In the genomic region with DNA sequence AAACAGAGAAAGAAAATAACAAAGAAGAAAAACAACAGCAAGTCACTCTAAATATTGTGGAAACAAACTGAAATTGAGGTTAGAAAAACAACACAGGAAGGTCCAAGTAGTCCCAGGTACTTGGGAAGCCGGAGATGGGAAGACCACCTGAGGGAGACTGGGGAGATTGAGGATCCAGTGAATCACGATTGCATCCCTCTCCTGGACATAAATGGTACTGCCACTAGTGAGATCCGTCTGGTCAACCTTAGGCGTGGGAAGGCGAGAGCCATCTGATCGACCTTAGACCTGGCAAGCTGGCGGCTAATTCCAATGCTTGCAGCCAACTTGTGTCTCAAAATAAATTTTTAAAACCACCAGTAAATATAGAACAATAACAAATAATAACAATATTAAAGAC, we compare ENCODE assay signal across 10 cellular contexts.
DNase-seq lines count a peak whose midpoint lies in the region; ATAC-seq and TF ChIP-seq lines count a peak whose summit lies in the region.
"Had no signal": no experiment of that assay in that cellular context is flagged by ENCODE, and none has a peak within 500 bp of the region (broad histone marks: within the 10 kb centered on the region; RNA-seq: fewer than 3 reads in every experiment).

No MANE protein-coding gene starts in this region.

- peaks cover 5% of the 10 kb centered on the region for H3K4me1 Mint-ChIP-seq in T-helper 2 cell treated with Interferon-gamma antibody and Interleukin-4, amounts not matched to agents 5 μg/mL and 100 μg/mL, for 36 hours (ENCODE audit: low read depth)

- no peak for TF ChIP-seq EP300 in ovary (IDR thresholded peaks at IDR 0.05)

- H3K27ac ChIP-seq in foreskin keratinocyte: no peak overlapping the region
- no peak overlapping the region for H3K27ac ChIP-seq in ovary

- peak; percentile 18 for TF ChIP-seq CTCF in GM06990 (IDR thresholded peaks at IDR 0.05; ENCODE audit: insufficient read depth, low read length, poor library complexity, severe bottlenecking)
- peak; percentile 24 for TF ChIP-seq CTCF in foreskin keratinocyte (conservative IDR thresholded peaks at IDR 0.05)
- no peak for TF ChIP-seq CTCF in GM13976 (IDR thresholded peaks at IDR 0.05; ENCODE audit: borderline replicate concordance, control extremely low read depth, extremely low read depth, insufficient read depth, missing control alignments)
- TF ChIP-seq CTCF in ovary (IDR thresholded peaks at IDR 0.05): no peak

- H3K4me3 ChIP-seq in GM06990 (replicated peaks; ENCODE audit: low read depth, low read length) (no peak overlapping the region), ovary (no peak overlapping the region)

- H3K9me3 Mint-ChIP-seq in T-helper 2 cell treated with Interferon-gamma antibody and Interleukin-4, amounts not matched to agents 5 μg/mL and 100 μg/mL, for 36 hours: peaks cover 89% of the 10 kb centered on the region

- TF ChIP-seq POLR2A in ovary (IDR thresholded peaks at IDR 0.05): no peak

- no peaks in the 10 kb centered on the region for H3K4me1 ChIP-seq in foreskin keratinocyte
- no peaks in the 10 kb centered on the region for H3K4me1 ChIP-seq in ovary (ENCODE audit: insufficient read depth)

- H3K36me3 Mint-ChIP-seq in T-helper 2 cell treated with Interferon-gamma antibody and Interleukin-4, amounts not matched to agents 5 μg/mL and 100 μg/mL, for 36 hours (ENCODE audit: low read depth): no peaks in the 10 kb centered on the region

- intact Hi-C loops in ovary (cut with DNase I): no loop called here

- H3K9me3 ChIP-seq in ovary: no peaks in the 10 kb centered on the region

- 58 to 71% (median 62%) methylated on average over 7 of the region's 7 CpGs for WGBS in ovary, 3 donors

- H3K36me3 ChIP-seq in GM06990 (ENCODE audit: control insufficient read depth, insufficient read depth, low read length) (no peaks in the 10 kb centered on the region), ovary (no peaks in the 10 kb centered on the region)

- H3K27me3 Mint-ChIP-seq in T-helper 2 cell treated with Interferon-gamma antibody and Interleukin-4, amounts not matched to agents 5 μg/mL and 100 μg/mL, for 36 hours (ENCODE audit: low read depth): no peaks in the 10 kb centered on the region

- H3K27ac Mint-ChIP-seq in T-helper 2 cell treated with Interferon-gamma antibody and Interleukin-4, amounts not matched to agents 5 μg/mL and 100 μg/mL, for 36 hours: no peak overlapping the region

- no peak overlapping the region for H3K4me3 Mint-ChIP-seq in T-helper 2 cell treated with Interferon-gamma antibody and Interleukin-4, amounts not matched to agents 5 μg/mL and 100 μg/mL, for 36 hours

- no peak for ATAC-seq in foreskin keratinocyte
- ATAC-seq in GM19328 (IDR thresholded peaks at IDR 0.05; ENCODE audit: unreplicated experiment): no peak

- in situ Hi-C loops in ACHN (cut with HindIII; ENCODE audit: low pct_ligation_motif_present, low pct_unique_long_range_greater_than_20kb, low sequenced_read_pairs) (no loop called here), GM13976 (cut with MboI; ENCODE audit: low sequenced_read_pairs, unreplicated experiment) (no loop called here)

- H3K27me3 ChIP-seq in GM06990 (replicated peaks; ENCODE audit: control insufficient read depth, insufficient read depth, low read length) (no peaks in the 10 kb centered on the region), foreskin keratinocyte (no peaks in the 10 kb centered on the region), ovary (no peaks in the 10 kb centered on the region)

- DNase-seq in ACHN (peak; percentile 32), GM06990 (ENCODE audit: extremely low read depth, insufficient read length) (no peak), RKO (ENCODE audit: low spot score) (peak; percentile 14), foreskin keratinocyte (no peak), GM13976 (ENCODE audit: low spot score) (no peak), ovary (no peak)
- no peak for DNase-seq in T-helper 2 cell treated with Interferon-gamma antibody and Interleukin-4, amounts not matched to agents 5 μg/mL and 100 μg/mL, for 36 hours (ENCODE audit: low spot score)
- DNase-seq: activated naive CD4-positive, alpha-beta T cell treated with anti-CD3 and anti-CD28 coated beads, Interleukin-2, amount 50 U/mL, for 16 hours; occipital lobe had no signal

Comparison
In these comparisons a context has a peak if more than half of its experiments do, and no peak if none do; other contexts are left out.
1. DNase-seq: peak in ACHN (single experiment) and RKO (single experiment); none in GM06990 (single experiment), foreskin keratinocyte (0 of 2), GM13976 (single experiment), T-helper 2 cell treated with Interferon-gamma antibody and Interleukin-4, amounts not matched to agents 5 μg/mL and 100 μg/mL, for 36 hours (single experiment) and ovary (0 of 5).
2. CTCF ChIP-seq: peak in GM06990 (single experiment) and foreskin keratinocyte (single experiment); none in GM13976 (single experiment) and ovary (0 of 3).